In genomic region chr15:63210151-63211051, GRCh38 we compare ENCODE assay signal across 1 cellular context.
TF ChIP-seq lines count a peak whose summit lies in the region.

No MANE protein-coding gene starts in this region.

TF ChIP-seq in H1, 55 proteins besides CTCF, POLR2A, EP300 and RAD21 (continued from another document):
- TF ChIP-seq CREB1 (IDR thresholded peaks at IDR 0.05): no peak
- no peak for TF ChIP-seq KDM4A (IDR thresholded peaks at IDR 0.05; ENCODE audit: low read depth, low read length, severe bottlenecking)
- TF ChIP-seq KDM5A (IDR thresholded peaks at IDR 0.05; ENCODE audit: low read length): no peak
- no peak for TF ChIP-seq PHF8 (conservative IDR thresholded peaks at IDR 0.05; ENCODE audit: low read depth, low read length)
- no peak for TF ChIP-seq GABPA (IDR thresholded peaks at IDR 0.05; ENCODE audit: borderline replicate concordance, insufficient read depth, low read length)
- no peak for TF ChIP-seq RNF2 (IDR thresholded peaks at IDR 0.05; ENCODE audit: borderline replicate concordance, low read depth, low read length, missing control alignments, poor library complexity, severe bottlenecking)
- TF ChIP-seq JUND (IDR thresholded peaks at IDR 0.05; ENCODE audit: low read length): no peak
- no peak for TF ChIP-seq RBBP5 (IDR thresholded peaks at IDR 0.05; ENCODE audit: borderline replicate concordance, low read depth, low read length)
- TF ChIP-seq MAFK (IDR thresholded peaks at IDR 0.05; ENCODE audit: low read depth, low read length): no peak
- no peak for TF ChIP-seq SP2 (IDR thresholded peaks at IDR 0.05; ENCODE audit: low read length)
- no peak for TF ChIP-seq MAX (IDR thresholded peaks at IDR 0.05)
- TF ChIP-seq SAP30 (IDR thresholded peaks at IDR 0.05; ENCODE audit: insufficient read depth, insufficient replicate concordance, low read length): no peak
